8 cellular contexts compared by ENCODE assay signal in genomic region chr4:102007959-102008425, GRCh38.
DNase-seq lines count a peak whose midpoint lies in the region; ATAC-seq lines count a peak whose summit lies in the region.

No MANE protein-coding gene starts in this region.

- DNase-seq in activated T-cell treated with anti-CD3 and anti-CD28 coated beads, Interleukin-2, amount 50 U/mL, for 4 hours: no peak
- DNase-seq in activated T-cell treated with anti-CD3 and anti-CD28 coated beads, Interleukin-2, amount 50 U/mL, for 24 hours: no peak
- DNase-seq in NCI-H2029 (lab: John Stamatoyannopoulos, UW): no peak
- no peak for DNase-seq in activated CD8-positive, alpha-beta memory T cell treated with anti-CD3 and anti-CD28 coated beads, Interleukin-2, amount 50 U/mL, for 48 hours
- DNase-seq in stimulated activated CD4-positive, alpha-beta T cell treated with anti-CD3 and anti-CD28 coated beads, Interleukin-12 subunit alpha, Interleukin-12 subunit beta, amount 100 ng/mL, for 4 hours: no peak

- H3K27ac Mint-ChIP-seq in activated T-cell treated with anti-CD3 and anti-CD28 coated beads, Interleukin-2, amount 50 U/mL, for 24 hours: no peak overlapping the region
- peak overlapping the region; percentile 81 for H3K27ac Mint-ChIP-seq in stimulated activated memory B cell treated with anti-CD40 and anti-IgM and Interleukin-4, amounts not matched to agents 10 μg/mL and 1 μg/mL and 100 μg/mL, for 72 hours

- H3K4me1 Mint-ChIP-seq in activated T-cell treated with anti-CD3 and anti-CD28 coated beads, Interleukin-2, amount 50 U/mL, for 4 hours (ENCODE audit: low read depth): peaks cover 6% of the 10 kb centered on the region
- H3K4me1 Mint-ChIP-seq in activated T-cell treated with anti-CD3 and anti-CD28 coated beads, Interleukin-2, amount 50 U/mL, for 24 hours (ENCODE audit: low read depth): peaks cover 15% of the 10 kb centered on the region
- peaks cover 37% of the 10 kb centered on the region for H3K4me1 Mint-ChIP-seq in stimulated activated memory B cell treated with anti-CD40 and anti-IgM and Interleukin-4, amounts not matched to agents 10 μg/mL and 1 μg/mL and 100 μg/mL, for 72 hours

- no peaks in the 10 kb centered on the region for H3K36me3 Mint-ChIP-seq in activated T-cell treated with anti-CD3 and anti-CD28 coated beads, Interleukin-2, amount 50 U/mL, for 4 hours (ENCODE audit: insufficient read depth)
- H3K36me3 Mint-ChIP-seq in activated T-cell treated with anti-CD3 and anti-CD28 coated beads, Interleukin-2, amount 50 U/mL, for 24 hours (ENCODE audit: low read depth): no peaks in the 10 kb centered on the region
- peaks cover 24% of the 10 kb centered on the region for H3K36me3 Mint-ChIP-seq in stimulated activated memory B cell treated with anti-CD40 and anti-IgM and Interleukin-4, amounts not matched to agents 10 μg/mL and 1 μg/mL and 100 μg/mL, for 72 hours

- no peaks in the 10 kb centered on the region for H3K27me3 Mint-ChIP-seq in activated T-cell treated with anti-CD3 and anti-CD28 coated beads, Interleukin-2, amount 50 U/mL, for 4 hours (ENCODE audit: low read depth)
- no peaks in the 10 kb centered on the region for H3K27me3 Mint-ChIP-seq in activated T-cell treated with anti-CD3 and anti-CD28 coated beads, Interleukin-2, amount 50 U/mL, for 24 hours
- H3K27me3 Mint-ChIP-seq in stimulated activated memory B cell treated with anti-CD40 and anti-IgM and Interleukin-4, amounts not matched to agents 10 μg/mL and 1 μg/mL and 100 μg/mL, for 72 hours: no peaks in the 10 kb centered on the region

- no peaks in the 10 kb centered on the region for H3K9me3 Mint-ChIP-seq in activated T-cell treated with anti-CD3 and anti-CD28 coated beads, Interleukin-2, amount 50 U/mL, for 4 hours
- no peaks in the 10 kb centered on the region for H3K9me3 Mint-ChIP-seq in activated T-cell treated with anti-CD3 and anti-CD28 coated beads, Interleukin-2, amount 50 U/mL, for 24 hours
- H3K9me3 Mint-ChIP-seq in stimulated activated memory B cell treated with anti-CD40 and anti-IgM and Interleukin-4, amounts not matched to agents 10 μg/mL and 1 μg/mL and 100 μg/mL, for 72 hours: no peaks in the 10 kb centered on the region

- ATAC-seq in activated T-cell treated with anti-CD3 and anti-CD28 coated beads, Interleukin-2, amount 50 U/mL, for 4 hours: peak; percentile 93 to 95
- peak; percentile 98 for ATAC-seq in HG02610 (IDR thresholded peaks at IDR 0.05; ENCODE audit: unreplicated experiment)
- peak; percentile 92 for ATAC-seq in HG03571 (IDR thresholded peaks at IDR 0.05; ENCODE audit: unreplicated experiment)
- ATAC-seq in stimulated activated memory B cell treated with anti-CD40 and anti-IgM and Interleukin-4, amounts not matched to agents 10 μg/mL and 1 μg/mL and 100 μg/mL, for 72 hours: peak; percentile 91

- no peak overlapping the region for H3K4me3 Mint-ChIP-seq in activated T-cell treated with anti-CD3 and anti-CD28 coated beads, Interleukin-2, amount 50 U/mL, for 4 hours
- H3K4me3 Mint-ChIP-seq in activated T-cell treated with anti-CD3 and anti-CD28 coated beads, Interleukin-2, amount 50 U/mL, for 24 hours: no peak overlapping the region
- H3K4me3 Mint-ChIP-seq in stimulated activated memory B cell treated with anti-CD40 and anti-IgM and Interleukin-4, amounts not matched to agents 10 μg/mL and 1 μg/mL and 100 μg/mL, for 72 hours: no peak overlapping the region
